ENCODE assay signal across 21 cellular contexts in the genomic region with DNA sequence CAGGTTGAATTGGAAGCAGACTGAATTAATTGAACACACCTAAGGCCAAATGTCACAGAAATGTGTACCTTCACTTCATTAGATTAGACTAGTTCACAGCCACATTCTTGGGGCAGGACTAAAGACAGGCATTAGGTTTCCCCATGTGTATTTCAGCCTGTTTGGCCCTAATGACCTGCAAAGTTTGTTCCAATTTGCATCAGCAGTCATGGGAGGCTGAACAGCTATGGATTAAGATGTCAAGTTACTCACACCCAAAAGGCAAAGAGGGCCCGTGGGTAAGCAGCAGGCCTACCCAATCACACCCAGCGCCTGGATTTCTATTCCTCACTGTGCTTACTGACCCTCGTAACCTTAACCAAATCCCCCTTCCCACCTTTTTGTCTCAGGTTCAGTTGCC.
A peak's percentile ranks its signal among the peaks of the same experiment; 100 is the strongest.
DNase-seq lines count a peak whose midpoint lies in the region; ATAC-seq, FAIRE-seq and TF ChIP-seq lines count a peak whose summit lies in the region.
"Had no signal": no experiment of that assay in that cellular context is flagged by ENCODE, and none has a peak within 500 bp of the region (broad histone marks: within the 10 kb centered on the region; RNA-seq: fewer than 3 reads in every experiment).

No MANE protein-coding gene starts in this region.

- no peak overlapping the region for H3K4me3 ChIP-seq in CD8-positive, alpha-beta T cell (ENCODE audit: low read depth, low read length)
- H3K4me3 ChIP-seq in HepG2 (replicated peaks in 1 of 3; ENCODE audit: insufficient read depth in 1 of 3, low read depth in 2 of 3, low read length in 3 of 3): no peak overlapping the region
- H3K4me3 ChIP-seq: BLaER1 treated with 17β-estradiol and CSF1 and Interleukin-3, amounts not matched to agents 10 nM and 100 nM; cardiac muscle cell; hepatocyte; SJSA1; testis had no signal

- H3K27me3 ChIP-seq in CD8-positive, alpha-beta T cell (ENCODE audit: insufficient read depth, low read length): no peaks in the 10 kb centered on the region
- H3K27me3 ChIP-seq in HepG2 (ENCODE audit: control insufficient read depth in 1 of 2, insufficient read depth in 2 of 2, low read length in 2 of 2): no peaks in the 10 kb centered on the region
- H3K27me3 ChIP-seq: BLaER1 treated with 17β-estradiol and CSF1 and Interleukin-3, amounts not matched to agents 10 nM and 100 nM; cardiac muscle cell; hepatocyte; neutrophil; SJSA1; testis had no signal

- peaks cover 5% of the 10 kb centered on the region for H3K9me3 Mint-ChIP-seq in CD8-positive, alpha-beta T cell

- intact Hi-C loops in CD8-positive, alpha-beta T cell (cut with DNase I, micrococcal nuclease): no loop called here
- intact Hi-C loops in HepG2 (cut with micrococcal nuclease; ENCODE audit: unreplicated experiment): no loop called here

- no peak overlapping the region for H3K27ac Mint-ChIP-seq in CD8-positive, alpha-beta T cell

- no peaks in the 10 kb centered on the region for H3K9me3 ChIP-seq in CD8-positive, alpha-beta T cell (ENCODE audit: low read length)
- H3K9me3 ChIP-seq in HepG2 (ENCODE audit: low read length): no peaks in the 10 kb centered on the region
- H3K9me3 ChIP-seq: neutrophil, SJSA1, testis had no signal

- 58% methylated on average over 3 of the region's 3 CpGs for WGBS in HepG2 (ENCODE audit: low lambda C conversion rate)

- TF ChIP-seq EP300 in HepG2 (IDR thresholded peaks at IDR 0.05; ENCODE audit: low read depth in 2 of 2, low read length in 2 of 2): no peak
- TF ChIP-seq EP300 in HepG2 (CRISPR knock-in tag; IDR thresholded peaks at IDR 0.05; ENCODE audit: borderline replicate concordance): no peak

- FAIRE-seq in HepG2 (lab: Jason Lieb, UNC): no peak

- DNase-seq in NCI-H526 (lab: John Stamatoyannopoulos, UW) (peak; percentile 6 to 33), NCI-H526 treated with DMSO at 0.1 percent for 48 hours (lab: John Stamatoyannopoulos, UW) (no peak), COR-L47 (lab: John Stamatoyannopoulos, UW) (no peak), HepG2 (ENCODE audit: low spot score) (no peak)
- no peak for DNase-seq in CD8-positive, alpha-beta T cell
- no peak for DNase-seq in activated naive CD4-positive, alpha-beta T cell treated with anti-CD3 and anti-CD28 coated beads, Interleukin-2, amount 50 U/mL, for 16 hours
- DNase-seq: activated CD4-positive, alpha-beta T cell treated with anti-CD3 and anti-CD28 coated beads for 48 hours; activated T-cell treated with anti-CD3 and anti-CD28 coated beads for 4 hours; effector CD4-positive, alpha-beta T cell; NCI-H1436 treated with DMSO at 0.1 percent for 48 hours; stimulated activated CD4-positive, alpha-beta T cell treated with anti-CD3 and anti-CD28 coated beads, Interleukin-2, amount 100 ng/mL, for 24 hours; testis had no signal

- peaks cover 2% of the 10 kb centered on the region for H3K4me1 ChIP-seq in CD8-positive, alpha-beta T cell (ENCODE audit: insufficient read depth, low read length)
- H3K4me1 ChIP-seq in HepG2 (ENCODE audit: insufficient read depth, low read length): peaks cover 41% of the 10 kb centered on the region

- H3K36me3 ChIP-seq in CD8-positive, alpha-beta T cell (ENCODE audit: insufficient read depth, low read length): no peaks in the 10 kb centered on the region
- no peaks in the 10 kb centered on the region; a peak in 1 of 5 replicates for H3K36me3 ChIP-seq in HepG2 (replicated peaks in 1 of 2; ENCODE audit: control insufficient read depth in 1 of 2, insufficient read depth in 2 of 2, low read length in 2 of 2)
- H3K36me3 ChIP-seq: cardiac muscle cell, SJSA1 had no signal

- no peak overlapping the region for H2AFZ ChIP-seq in HepG2 (ENCODE audit: low read length)
- H2AFZ ChIP-seq: hepatocyte had no signal

- no peaks in the 10 kb centered on the region for H3K27me3 Mint-ChIP-seq in CD8-positive, alpha-beta T cell (ENCODE audit: low read depth)

- CTCF ChIA-PET in CD8-positive, alpha-beta T cell (lab: Charles Lee): no interaction called here
- CTCF ChIA-PET in HepG2 (lab: Yijun Ruan, JAX; ENCODE audit: low intra/inter-chr PET ratio, low total read pairs): no interaction called here

- TF ChIP-seq CTCF in CD8-positive, alpha-beta T cell (IDR thresholded peaks at IDR 0.05): no peak
- no peak for TF ChIP-seq CTCF in HepG2 (CRISPR knock-in tag; IDR thresholded peaks at IDR 0.05)

- H3K36me3 Mint-ChIP-seq in CD8-positive, alpha-beta T cell: peaks cover 43% of the 10 kb centered on the region

- no peaks in the 10 kb centered on the region for H3K79me2 ChIP-seq in HepG2 (ENCODE audit: insufficient read depth, low read length)
- H3K79me2 ChIP-seq: hepatocyte had no signal

- POLR2A ChIA-PET in CD8-positive, alpha-beta T cell (lab: Charles Lee): no interaction called here
- POLR2A ChIA-PET in HepG2 (lab: Yijun Ruan, JAX): no interaction called here

- H3K4me1 Mint-ChIP-seq in CD8-positive, alpha-beta T cell (ENCODE audit: low read depth): peaks cover 9% of the 10 kb centered on the region

- in situ Hi-C loops in HepG2 (cut with HindIII; ENCODE audit: extremely low pct_ligation_motif_present, low pct_unique_long_range_greater_than_20kb): no loop called here

- H3K27ac ChIP-seq in CD8-positive, alpha-beta T cell (ENCODE audit: low read depth, low read length): no peak overlapping the region
- H3K27ac ChIP-seq in HepG2 (ENCODE audit: extremely low read length, insufficient read depth, low read length): no peak overlapping the region
- H3K27ac ChIP-seq: 22Rv1; BLaER1 treated with 17β-estradiol and CSF1 and Interleukin-3, amounts not matched to agents 10 nM and 100 nM; cardiac muscle cell; hepatocyte; neutrophil; SJSA1; testis had no signal

- no peak overlapping the region for H3K4me2 ChIP-seq in HepG2 (ENCODE audit: low read depth, low read length)
- H3K4me2 ChIP-seq: hepatocyte had no signal

- no peak overlapping the region for H3K9ac ChIP-seq in HepG2 (ENCODE audit: insufficient read depth, low read depth, low read length)
- H3K9ac ChIP-seq: BLaER1 treated with 17β-estradiol and CSF1 and Interleukin-3, amounts not matched to agents 10 nM and 100 nM had no signal

- no peak for TF ChIP-seq POLR2A in HepG2 (IDR thresholded peaks at IDR 0.05; ENCODE audit: insufficient read depth in 1 of 2, low read depth in 2 of 2, low read length in 2 of 2)

- no peak overlapping the region for H3K4me3 Mint-ChIP-seq in CD8-positive, alpha-beta T cell

- ATAC-seq in HG02623 (IDR thresholded peaks at IDR 0.05; ENCODE audit: unreplicated experiment) (peak; percentile 56), HG03432 (IDR thresholded peaks at IDR 0.05; ENCODE audit: unreplicated experiment) (peak; percentile 63), HepG2 (no peak)
- no peak for ATAC-seq in CD8-positive, alpha-beta T cell
- ATAC-seq: sciatic nerve had no signal

- no peak for TF ChIP-seq RAD21 in HepG2 (CRISPR knock-in tag; IDR thresholded peaks at IDR 0.05)

- BruUV-seq in HepG2 (replicated peaks; lab: Mats Ljungman, UMichigan): no TSS peak

- no peaks in the 10 kb centered on the region for H4K20me1 ChIP-seq in HepG2 (ENCODE audit: insufficient read depth, low read length)
- H4K20me1 ChIP-seq: BLaER1 treated with 17β-estradiol and CSF1 and Interleukin-3, amounts not matched to agents 10 nM and 100 nM had no signal

TF ChIP-seq in HepG2, 621 proteins besides CTCF, POLR2A, EP300 and RAD21 (continues in another document):
- TF ChIP-seq GABPA (IDR thresholded peaks at IDR 0.05; ENCODE audit: low read depth, low read length) (no peak), GABPA (CRISPR knock-in tag; IDR thresholded peaks at IDR 0.05; ENCODE audit: low read depth) (no peak), LBX2 (CRISPR knock-in tag; IDR thresholded peaks at IDR 0.05; ENCODE audit: borderline replicate concordance) (no peak), CHCHD3 (CRISPR knock-in tag; IDR thresholded peaks at IDR 0.05) (no peak), ZNF660 (CRISPR knock-in tag; IDR thresholded peaks at IDR 0.05; ENCODE audit: borderline replicate concordance, low read depth) (no peak), IKZF1 (IDR thresholded peaks at IDR 0.05) (no peak), ZNF331 (CRISPR knock-in tag; IDR thresholded peaks at IDR 0.05) (no peak), TEAD2 (CRISPR knock-in tag; IDR thresholded peaks at IDR 0.05) (no peak), ZZZ3 (CRISPR knock-in tag; IDR thresholded peaks at IDR 0.05; ENCODE audit: borderline replicate concordance) (no peak), SP5 (CRISPR knock-in tag; IDR thresholded peaks at IDR 0.05; ENCODE audit: borderline replicate concordance, low read depth) (no peak), CREM (IDR thresholded peaks at IDR 0.05) (no peak), CREM (CRISPR knock-in tag; IDR thresholded peaks at IDR 0.05) (no peak), TAF15 (IDR thresholded peaks at IDR 0.05; ENCODE audit: low read depth, low read length, poor library complexity, severe bottlenecking) (no peak), TIGD3 (CRISPR knock-in tag; IDR thresholded peaks at IDR 0.05; ENCODE audit: borderline replicate concordance) (no peak), KDM2A (CRISPR knock-in tag; IDR thresholded peaks at IDR 0.05; ENCODE audit: borderline replicate concordance, low read depth) (no peak), NFKBIZ (CRISPR knock-in tag; IDR thresholded peaks at IDR 0.05) (no peak)
- TF ChIP-seq, protein P1, sequence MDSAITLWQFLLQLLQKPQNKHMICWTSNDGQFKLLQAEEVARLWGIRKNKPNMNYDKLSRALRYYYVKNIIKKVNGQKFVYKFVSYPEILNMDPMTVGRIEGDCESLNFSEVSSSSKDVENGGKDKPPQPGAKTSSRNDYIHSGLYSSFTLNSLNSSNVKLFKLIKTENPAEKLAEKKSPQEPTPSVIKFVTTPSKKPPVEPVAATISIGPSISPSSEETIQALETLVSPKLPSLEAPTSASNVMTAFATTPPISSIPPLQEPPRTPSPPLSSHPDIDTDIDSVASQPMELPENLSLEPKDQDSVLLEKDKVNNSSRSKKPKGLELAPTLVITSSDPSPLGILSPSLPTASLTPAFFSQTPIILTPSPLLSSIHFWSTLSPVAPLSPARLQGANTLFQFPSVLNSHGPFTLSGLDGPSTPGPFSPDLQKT (CRISPR knock-in tag; IDR thresholded peaks at IDR 0.05; ENCODE audit: borderline replicate concordance): no peak

Comparison
In these comparisons a context has a peak if more than half of its experiments do, and no peak if none do; other contexts are left out.
1. DNase-seq: peak in NCI-H526 (2 of 2); none in NCI-H526 treated with DMSO at 0.1 percent for 48 hours (single experiment), COR-L47 (single experiment), CD8-positive, alpha-beta T cell (0 of 7), activated naive CD4-positive, alpha-beta T cell treated with anti-CD3 and anti-CD28 coated beads, Interleukin-2, amount 50 U/mL, for 16 hours (single experiment) and HepG2 (single experiment).
2. ATAC-seq: peak in HG02623 (single experiment) and HG03432 (single experiment); none in CD8-positive, alpha-beta T cell (single experiment) and HepG2 (single experiment).